28 cellular contexts compared by ENCODE assay signal in the genomic region with DNA sequence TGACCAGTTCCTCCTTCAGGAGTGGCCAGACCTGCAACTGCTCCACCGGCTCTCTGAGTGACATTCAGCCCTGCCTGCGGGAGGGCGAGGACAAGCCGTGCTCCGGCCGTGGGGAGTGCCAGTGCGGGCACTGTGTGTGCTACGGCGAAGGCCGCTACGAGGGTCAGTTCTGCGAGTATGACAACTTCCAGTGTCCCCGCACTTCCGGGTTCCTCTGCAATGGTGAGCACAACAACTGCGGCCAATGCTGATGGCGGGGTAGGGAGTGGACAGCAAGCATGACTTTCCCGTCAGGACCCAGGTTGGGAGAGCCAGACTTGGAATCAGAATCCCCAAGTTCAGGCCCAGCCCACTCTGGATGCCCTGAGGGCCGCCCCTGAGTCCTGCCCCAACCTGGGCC.
"Had no signal": no experiment of that assay in that cellular context is flagged by ENCODE, and none has a peak within 500 bp of the region (broad histone marks: within the 10 kb centered on the region; RNA-seq: fewer than 3 reads in every experiment).

No MANE protein-coding gene starts in this region.

- H3K9me3 ChIP-seq: esophagus squamous epithelium, heart right ventricle, right lobe of liver, suprapubic skin, thyroid gland, vagina had no signal

- H3K36me3 ChIP-seq: right lobe of liver had no signal

- H3K4me3 ChIP-seq: coronary artery, esophagus squamous epithelium, heart right ventricle, lung, right lobe of liver, suprapubic skin, thyroid gland, vagina had no signal

- H3K27me3 ChIP-seq: esophagus squamous epithelium, heart right ventricle, right lobe of liver, suprapubic skin, thyroid gland, vagina had no signal

- H3K4me1 ChIP-seq: parathyroid adenoma, suprapubic skin, thyroid gland, vagina had no signal

- H2AFZ ChIP-seq: parathyroid adenoma had no signal

- ATAC-seq: heart right ventricle; left ventricle myocardium superior; natural killer cell treated with Interleukin-12 subunit alpha and Interleukin-12 subunit beta and Interleukin-15 and Interleukin-18, amount 100 ng/mL, for 72 hours; right lobe of liver; stimulated activated naive CD8-positive, alpha-beta T cell treated with anti-CD3 and anti-CD28 coated beads, Interleukin-15, amount 100 ng/mL, for 72 hours had no signal

- H3K27ac ChIP-seq: coronary artery, esophagus squamous epithelium, heart right ventricle, parathyroid adenoma, right lobe of liver, suprapubic skin, thyroid gland, vagina had no signal

- DNase-seq: dermis blood vessel endothelial cell; effector memory CD4-positive, alpha-beta T cell; erythroblast; esophagus squamous epithelium; foreskin melanocyte; glutamatergic neuron; heart right ventricle; hypothalamus; immature natural killer cell; islet precursor cell; left ventricle myocardium superior; naive B cell; right lobe of liver; small intestine; stimulated activated CD4-positive, alpha-beta T cell treated with anti-CD3 and anti-CD28 coated beads, Interleukin-15, amount 100 ng/mL, for 24 hours; stimulated activated CD4-positive, alpha-beta T cell treated with anti-CD3 and anti-CD28 coated beads, Interleukin-2, amount 100 ng/mL, for 48 hours; stimulated activated CD8-positive, alpha-beta memory T cell treated with anti-CD3 and anti-CD28 coated beads, Interleukin-4, amount 100 ng/mL, for 48 hours; stimulated activated naive CD4-positive, alpha-beta T cell; stimulated activated naive CD8-positive, alpha-beta T cell treated with anti-CD3 and anti-CD28 coated beads, Interleukin-15, amount 100 ng/mL, for 72 hours; thyroid gland; trophoblast cell had no signal

- FAIRE-seq: endometrium, small intestine had no signal

- H3K9ac ChIP-seq: parathyroid adenoma had no signal
